ENCODE assay signal across 1 cellular context in the genomic region with DNA sequence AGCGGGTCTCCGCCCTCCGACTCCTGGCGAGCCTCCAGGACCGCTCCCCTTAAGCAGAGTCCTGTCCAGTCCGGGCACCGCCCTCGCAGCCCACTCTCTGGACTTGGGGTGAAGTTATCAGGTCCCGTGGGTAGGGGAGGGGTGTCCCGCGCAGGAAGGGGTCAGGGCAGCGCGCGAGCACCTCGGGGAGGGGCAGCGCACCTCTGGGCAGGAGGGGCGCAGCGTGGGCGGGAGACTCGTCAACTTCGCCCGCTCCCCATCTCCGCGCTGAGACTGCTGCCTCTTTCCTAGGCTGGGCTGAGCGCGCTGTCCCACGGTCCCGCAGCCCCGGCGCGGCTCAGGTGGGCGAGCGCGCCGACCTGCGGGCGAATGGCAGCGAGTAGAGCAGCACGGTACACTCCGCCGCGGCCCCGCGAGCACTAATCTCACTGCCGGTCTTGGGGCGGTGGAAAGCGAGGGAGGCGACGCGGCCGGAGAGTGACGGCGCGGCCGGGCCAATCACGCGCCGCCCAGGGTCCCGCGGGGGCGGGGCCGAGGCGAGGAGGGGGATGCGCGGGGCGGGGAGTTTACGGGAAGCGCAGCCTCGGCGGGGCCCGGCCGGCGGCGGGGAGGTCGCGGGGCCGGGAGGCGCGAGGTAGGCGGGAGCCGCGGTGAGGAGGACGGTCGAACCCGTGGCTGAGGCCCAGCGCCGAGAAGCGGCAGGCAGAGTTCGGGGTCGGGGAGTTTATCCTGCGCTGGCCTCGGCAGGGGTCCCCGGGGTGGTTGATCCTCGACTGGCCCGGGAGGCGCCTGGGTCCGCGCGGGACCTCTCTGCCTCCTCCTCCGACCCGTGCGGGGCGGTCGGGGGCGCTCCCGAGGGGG.
TF ChIP-seq lines count a peak whose summit lies in the region.

A gene (minus strand): TSS at position 421 of the 861 bp plus-strand sequence. CDS start 696 bp downstream, outside the sequence.

TF ChIP-seq in GM23338, 12 proteins besides CTCF, POLR2A, EP300 and RAD21 (continued from another document):
- TF ChIP-seq, protein P1, sequence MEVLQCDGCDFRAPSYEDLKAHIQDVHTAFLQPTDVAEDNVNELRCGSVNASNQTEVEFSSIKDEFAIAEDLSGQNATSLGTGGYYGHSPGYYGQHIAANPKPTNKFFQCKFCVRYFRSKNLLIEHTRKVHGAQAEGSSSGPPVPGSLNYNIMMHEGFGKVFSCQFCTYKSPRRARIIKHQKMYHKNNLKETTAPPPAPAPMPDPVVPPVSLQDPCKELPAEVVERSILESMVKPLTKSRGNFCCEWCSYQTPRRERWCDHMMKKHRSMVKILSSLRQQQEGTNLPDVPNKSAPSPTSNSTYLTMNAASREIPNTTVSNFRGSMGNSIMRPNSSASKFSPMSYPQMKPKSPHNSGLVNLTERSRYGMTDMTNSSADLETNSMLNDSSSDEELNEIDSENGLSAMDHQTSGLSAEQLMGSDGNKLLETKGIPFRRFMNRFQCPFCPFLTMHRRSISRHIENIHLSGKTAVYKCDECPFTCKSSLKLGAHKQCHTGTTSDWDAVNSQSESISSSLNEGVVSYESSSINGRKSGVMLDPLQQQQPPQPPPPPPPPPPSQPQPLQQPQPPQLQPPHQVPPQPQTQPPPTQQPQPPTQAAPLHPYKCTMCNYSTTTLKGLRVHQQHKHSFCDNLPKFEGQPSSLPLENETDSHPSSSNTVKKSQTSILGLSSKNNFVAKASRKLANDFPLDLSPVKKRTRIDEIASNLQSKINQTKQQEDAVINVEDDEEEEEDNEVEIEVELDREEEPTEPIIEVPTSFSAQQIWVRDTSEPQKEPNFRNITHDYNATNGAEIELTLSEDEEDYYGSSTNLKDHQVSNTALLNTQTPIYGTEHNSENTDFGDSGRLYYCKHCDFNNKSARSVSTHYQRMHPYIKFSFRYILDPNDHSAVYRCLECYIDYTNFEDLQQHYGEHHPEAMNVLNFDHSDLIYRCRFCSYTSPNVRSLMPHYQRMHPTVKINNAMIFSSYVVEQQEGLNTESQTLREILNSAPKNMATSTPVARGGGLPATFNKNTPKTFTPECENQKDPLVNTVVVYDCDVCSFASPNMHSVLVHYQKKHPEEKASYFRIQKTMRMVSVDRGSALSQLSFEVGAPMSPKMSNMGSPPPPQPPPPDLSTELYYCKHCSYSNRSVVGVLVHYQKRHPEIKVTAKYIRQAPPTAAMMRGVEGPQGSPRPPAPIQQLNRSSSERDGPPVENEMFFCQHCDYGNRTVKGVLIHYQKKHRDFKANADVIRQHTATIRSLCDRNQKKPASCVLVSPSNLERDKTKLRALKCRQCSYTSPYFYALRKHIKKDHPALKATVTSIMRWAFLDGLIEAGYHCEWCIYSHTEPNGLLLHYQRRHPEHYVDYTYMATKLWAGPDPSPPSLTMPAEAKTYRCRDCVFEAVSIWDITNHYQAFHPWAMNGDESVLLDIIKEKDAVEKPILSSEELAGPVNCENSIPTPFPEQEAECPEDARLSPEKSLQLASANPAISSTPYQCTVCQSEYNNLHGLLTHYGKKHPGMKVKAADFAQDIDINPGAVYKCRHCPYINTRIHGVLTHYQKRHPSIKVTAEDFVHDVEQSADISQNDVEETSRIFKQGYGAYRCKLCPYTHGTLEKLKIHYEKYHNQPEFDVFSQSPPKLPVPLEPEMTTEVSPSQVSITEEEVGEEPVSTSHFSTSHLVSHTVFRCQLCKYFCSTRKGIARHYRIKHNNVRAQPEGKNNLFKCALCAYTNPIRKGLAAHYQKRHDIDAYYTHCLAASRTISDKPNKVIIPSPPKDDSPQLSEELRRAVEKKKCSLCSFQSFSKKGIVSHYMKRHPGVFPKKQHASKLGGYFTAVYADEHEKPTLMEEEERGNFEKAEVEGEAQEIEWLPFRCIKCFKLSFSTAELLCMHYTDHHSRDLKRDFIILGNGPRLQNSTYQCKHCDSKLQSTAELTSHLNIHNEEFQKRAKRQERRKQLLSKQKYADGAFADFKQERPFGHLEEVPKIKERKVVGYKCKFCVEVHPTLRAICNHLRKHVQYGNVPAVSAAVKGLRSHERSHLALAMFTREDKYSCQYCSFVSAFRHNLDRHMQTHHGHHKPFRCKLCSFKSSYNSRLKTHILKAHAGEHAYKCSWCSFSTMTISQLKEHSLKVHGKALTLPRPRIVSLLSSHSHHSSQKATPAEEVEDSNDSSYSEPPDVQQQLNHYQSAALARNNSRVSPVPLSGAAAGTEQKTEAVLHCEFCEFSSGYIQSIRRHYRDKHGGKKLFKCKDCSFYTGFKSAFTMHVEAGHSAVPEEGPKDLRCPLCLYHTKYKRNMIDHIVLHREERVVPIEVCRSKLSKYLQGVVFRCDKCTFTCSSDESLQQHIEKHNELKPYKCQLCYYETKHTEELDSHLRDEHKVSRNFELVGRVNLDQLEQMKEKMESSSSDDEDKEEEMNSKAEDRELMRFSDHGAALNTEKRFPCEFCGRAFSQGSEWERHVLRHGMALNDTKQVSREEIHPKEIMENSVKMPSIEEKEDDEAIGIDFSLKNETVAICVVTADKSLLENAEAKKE (CRISPR knock-in tag; IDR thresholded peaks at IDR 0.05), result no peak
- TF ChIP-seq ZNF114 (CRISPR knock-in tag; IDR thresholded peaks at IDR 0.05) (no peak), ZNF331 (CRISPR knock-in tag; IDR thresholded peaks at IDR 0.05; ENCODE audit: low read depth) (no peak), STAT1 (IDR thresholded peaks at IDR 0.05; ENCODE audit: unreplicated experiment) (no peak), CREB1 (CRISPR knock-in tag; IDR thresholded peaks at IDR 0.05; ENCODE audit: low read depth) (peak; percentile 58; the same call in 1 of the 2 replicates), NANOG (IDR thresholded peaks at IDR 0.05; ENCODE audit: borderline replicate concordance) (no peak), EZH2phosphoT487 (IDR thresholded peaks at IDR 0.05; ENCODE audit: unreplicated experiment) (no peak)
